8 cellular contexts compared by ENCODE assay signal in genomic region chr4:21765810-21766407, GRCh38.
DNase-seq lines count a peak whose midpoint lies in the region; ATAC-seq, FAIRE-seq and TF ChIP-seq lines count a peak whose summit lies in the region.

No MANE protein-coding gene starts in this region.

- H3K27me3 ChIP-seq in astrocyte (ENCODE audit: insufficient read depth, low read length), result peaks cover 7% of the 10 kb centered on the region
- no peaks in the 10 kb centered on the region for H3K27me3 ChIP-seq in suprapubic skin

- no peak overlapping the region for H2AFZ ChIP-seq in astrocyte (ENCODE audit: low read depth, low read length)

- H3K4me3 Mint-ChIP-seq in astrocyte (ENCODE audit: unreplicated experiment), result no peak overlapping the region

- peaks cover 11% of the 10 kb centered on the region for H3K4me1 Mint-ChIP-seq in astrocyte (ENCODE audit: low read depth, unreplicated experiment)

- DNase-seq in CD1c-positive myeloid dendritic cell (ENCODE audit: extremely low spot score), result peak; percentile 43
- peak; percentile 37 for DNase-seq in NCI-H345 (lab: John Stamatoyannopoulos, UW)
- no peak for DNase-seq in astrocyte (ENCODE audit: low read depth)
- DNase-seq in iPS-NIHi7 (ENCODE audit: extremely low spot score), result peak; percentile 67
- no peak for DNase-seq in suprapubic skin (ENCODE audit: low spot score in 2 of 2)
- no peak for DNase-seq in effector CD4-positive, alpha-beta T cell

- no peak for FAIRE-seq in astrocyte (lab: Jason Lieb, UNC)

- no peaks in the 10 kb centered on the region for H3K79me2 ChIP-seq in astrocyte (ENCODE audit: insufficient read depth, low read length)

- WGBS in suprapubic skin, result 38% methylated on average over 8 of the region's 8 CpGs

- ATAC-seq in GM18519 (IDR thresholded peaks at IDR 0.05; ENCODE audit: low FRiP score, unreplicated experiment), result peak; percentile 61
- ATAC-seq in HG03039 (IDR thresholded peaks at IDR 0.05; ENCODE audit: unreplicated experiment), result peak; percentile 64

- TF ChIP-seq CTCF in astrocyte (IDR thresholded peaks at IDR 0.05; ENCODE audit: insufficient read depth, low read depth, low read length) (peak; percentile 92), suprapubic skin (IDR thresholded peaks at IDR 0.05) (peak; percentile 38 to 78)

- H3K4me2 ChIP-seq in astrocyte (ENCODE audit: low read length), result no peak overlapping the region

- H3K27me3 Mint-ChIP-seq in astrocyte (ENCODE audit: low read depth, unreplicated experiment), result no peaks in the 10 kb centered on the region

- no peak overlapping the region for H3K9ac ChIP-seq in astrocyte (ENCODE audit: low read length)

- H3K9me3 ChIP-seq in astrocyte (ENCODE audit: insufficient read depth, low read depth, low read length) (no peaks in the 10 kb centered on the region), suprapubic skin (no peaks in the 10 kb centered on the region)

- H3K4me3 ChIP-seq in astrocyte (ENCODE audit: insufficient read depth, low read depth, low read length) (no peak overlapping the region), suprapubic skin (no peak overlapping the region)

- TF ChIP-seq POLR2A in suprapubic skin (IDR thresholded peaks at IDR 0.05), result no peak

- H3K4me1 ChIP-seq in astrocyte (ENCODE audit: insufficient read depth, low read length) (peaks cover 7% of the 10 kb centered on the region), suprapubic skin (no peaks in the 10 kb centered on the region)

- no peaks in the 10 kb centered on the region for H3K36me3 ChIP-seq in astrocyte (ENCODE audit: insufficient read depth, low read length)
- no peaks in the 10 kb centered on the region for H3K36me3 ChIP-seq in suprapubic skin

- H4K20me1 ChIP-seq in astrocyte (ENCODE audit: insufficient read depth, low read length), result no peaks in the 10 kb centered on the region

- no peaks in the 10 kb centered on the region for H3K36me3 Mint-ChIP-seq in astrocyte (ENCODE audit: low read depth, unreplicated experiment)

- H3K27ac ChIP-seq in astrocyte (ENCODE audit: low read depth, low read length) (no peak overlapping the region), suprapubic skin (no peak overlapping the region)

- TF ChIP-seq EP300 in suprapubic skin (IDR thresholded peaks at IDR 0.05), result no peak

- H3K27ac Mint-ChIP-seq in astrocyte (ENCODE audit: unreplicated experiment), result no peak overlapping the region

- peaks cover 2% of the 10 kb centered on the region for H3K9me3 Mint-ChIP-seq in astrocyte (ENCODE audit: unreplicated experiment)

Comparison
In these comparisons a context has a peak if more than half of its experiments do, and no peak if none do; other contexts are left out.
1. DNase-seq: peak in CD1c-positive myeloid dendritic cell (single experiment), NCI-H345 (single experiment) and iPS-NIHi7 (single experiment); none in astrocyte (single experiment), suprapubic skin (0 of 2) and effector CD4-positive, alpha-beta T cell (single experiment).